ENCODE assay signal across 10 cellular contexts in genomic region chr7:30914611-30915601, GRCh38. TPM values are rescaled to one million over a fixed set of nuclear protein-coding genes. Genes with fewer than 3 reads are reported as not detected.
A peak's percentile ranks its signal among the peaks of the same experiment; 100 is the strongest.
DNase-seq lines count a peak whose midpoint lies in the region; ATAC-seq and TF ChIP-seq lines count a peak whose summit lies in the region.
"Had no signal": no experiment of that assay in that cellular context is flagged by ENCODE, and none has a peak within 500 bp of the region (broad histone marks: within the 10 kb centered on the region; RNA-seq: fewer than 3 reads in every experiment).

No MANE protein-coding gene starts in this region.

- DNase-seq in CD1c-positive myeloid dendritic cell (ENCODE audit: extremely low spot score): peak; percentile 8
- DNase-seq in NCI-H69 (lab: John Stamatoyannopoulos, UW): peak; percentile 15
- DNase-seq in epidermal melanocyte (ENCODE audit: insufficient read length, low spot score): peak; percentile 40
- DNase-seq in neural progenitor cell (ENCODE audit: low spot score): no peak
- no peak for DNase-seq in CD4-positive, alpha-beta memory T cell
- DNase-seq: SIG-M5 had no signal

- POLR2A ChIA-PET in CD4-positive, alpha-beta memory T cell (lab: Charles Lee; ENCODE audit: partially characterized antibody): no interaction called here

- no peak overlapping the region for H3K9ac ChIP-seq in neural progenitor cell

- H3K36me3 Mint-ChIP-seq in neural progenitor cell: no peaks in the 10 kb centered on the region
- no peaks in the 10 kb centered on the region for H3K36me3 Mint-ChIP-seq in CD4-positive, alpha-beta memory T cell

- peaks cover 28% of the 10 kb centered on the region for H3K4me1 Mint-ChIP-seq in neural progenitor cell
- no peaks in the 10 kb centered on the region for H3K4me1 Mint-ChIP-seq in CD4-positive, alpha-beta memory T cell

- no peaks in the 10 kb centered on the region for H3K36me3 ChIP-seq in neural progenitor cell
- H3K36me3 ChIP-seq in CD4-positive, alpha-beta memory T cell (ENCODE audit: insufficient read depth, low read length): no peaks in the 10 kb centered on the region

- CTCF ChIA-PET in CD4-positive, alpha-beta memory T cell (lab: Charles Lee; ENCODE audit: partially characterized antibody): no interaction called here

- no peak overlapping the region for H2AFZ ChIP-seq in neural progenitor cell (replicated peaks)

- peaks cover 9% of the 10 kb centered on the region for H3K27me3 Mint-ChIP-seq in neural progenitor cell (ENCODE audit: insufficient read depth, low read depth)
- peaks cover 0 to 2% of the 10 kb centered on the region in 2 donors for H3K27me3 Mint-ChIP-seq in CD4-positive, alpha-beta memory T cell

- H3K4me3 Mint-ChIP-seq in neural progenitor cell: no peak overlapping the region
- H3K4me3 Mint-ChIP-seq in CD4-positive, alpha-beta memory T cell: no peak overlapping the region

- H3K9me3 Mint-ChIP-seq in neural progenitor cell: no peaks in the 10 kb centered on the region
- no peaks in the 10 kb centered on the region for H3K9me3 Mint-ChIP-seq in CD4-positive, alpha-beta memory T cell

- H3K27ac Mint-ChIP-seq in neural progenitor cell: peak overlapping the region; percentile 53
- H3K27ac Mint-ChIP-seq in CD4-positive, alpha-beta memory T cell: peak overlapping the region in 1 of 7 donors; percentile 48

- no peak overlapping the region for H3K4me3 ChIP-seq in neural progenitor cell
- H3K4me3 ChIP-seq in CD4-positive, alpha-beta memory T cell (ENCODE audit: low read length in 2 of 2): no peak overlapping the region

- H3K79me2 ChIP-seq in neural progenitor cell (ENCODE audit: low read depth): no peaks in the 10 kb centered on the region

- no peaks in the 10 kb centered on the region for H4K20me1 ChIP-seq in neural progenitor cell (ENCODE audit: low read depth)

- ATAC-seq in GM19023 (IDR thresholded peaks at IDR 0.05; ENCODE audit: unreplicated experiment) (no peak), GM18519 (IDR thresholded peaks at IDR 0.05; ENCODE audit: low FRiP score, unreplicated experiment) (no peak), HG03045 (IDR thresholded peaks at IDR 0.05; ENCODE audit: unreplicated experiment) (no peak)

- peaks cover 38% of the 10 kb centered on the region for H3K4me1 ChIP-seq in neural progenitor cell
- H3K4me1 ChIP-seq in CD4-positive, alpha-beta memory T cell (ENCODE audit: insufficient read depth, low read length): no peaks in the 10 kb centered on the region

- no peak overlapping the region for H3K27ac ChIP-seq in neural progenitor cell
- no peak overlapping the region for H3K27ac ChIP-seq in CD4-positive, alpha-beta memory T cell (ENCODE audit: low read depth, low read length)

- no peak for TF ChIP-seq CTCF in neural progenitor cell (IDR thresholded peaks at IDR 0.05)

- no peaks in the 10 kb centered on the region for H3K27me3 ChIP-seq in neural progenitor cell
- no peaks in the 10 kb centered on the region for H3K27me3 ChIP-seq in CD4-positive, alpha-beta memory T cell (ENCODE audit: insufficient read depth, low read length)

- no peaks in the 10 kb centered on the region for H3K9me3 ChIP-seq in neural progenitor cell (ENCODE audit: low read depth)
- H3K9me3 ChIP-seq in CD4-positive, alpha-beta memory T cell (ENCODE audit: control insufficient read depth in 1 of 2, low read length in 2 of 2): no peaks in the 10 kb centered on the region

- no peaks in the 10 kb centered on the region for H3F3A ChIP-seq in neural progenitor cell (ENCODE audit: low read depth)

- no peak overlapping the region for H3K4me2 ChIP-seq in neural progenitor cell

- intact Hi-C loops in CD4-positive, alpha-beta memory T cell (cut with micrococcal nuclease): no loop called here

RNA-seq across cellular contexts. Expression of gene AQP1, which starts 3.3 kb away (rescaled TPM):
- total RNA-seq in neural progenitor cell (ENCODE audit: low replicate concordance): 0.87 TPM in 1 of 2 replicates, not detected in the other
- total RNA-seq in CD4-positive, alpha-beta memory T cell: not detected
- polyA plus RNA-seq in CD4-positive, alpha-beta memory T cell: not detected

RNA-seq across cellular contexts. Expression of gene GHRHR, which starts 48.8 kb away (rescaled TPM):
- total RNA-seq in neural progenitor cell (ENCODE audit: low replicate concordance): not detected in 2 replicates
- not detected for total RNA-seq in CD4-positive, alpha-beta memory T cell
- not detected for polyA plus RNA-seq in CD4-positive, alpha-beta memory T cell
- total RNA-seq: pulmonary artery endothelial cell had no signal

Comparison
In these comparisons a context has a peak if more than half of its experiments do, and no peak if none do; other contexts are left out.
1. DNase-seq: peak in CD1c-positive myeloid dendritic cell (single experiment), NCI-H69 (single experiment) and epidermal melanocyte (single experiment); none in neural progenitor cell (single experiment) and CD4-positive, alpha-beta memory T cell (0 of 5).